8 cellular contexts compared by ENCODE assay signal in the genomic region with DNA sequence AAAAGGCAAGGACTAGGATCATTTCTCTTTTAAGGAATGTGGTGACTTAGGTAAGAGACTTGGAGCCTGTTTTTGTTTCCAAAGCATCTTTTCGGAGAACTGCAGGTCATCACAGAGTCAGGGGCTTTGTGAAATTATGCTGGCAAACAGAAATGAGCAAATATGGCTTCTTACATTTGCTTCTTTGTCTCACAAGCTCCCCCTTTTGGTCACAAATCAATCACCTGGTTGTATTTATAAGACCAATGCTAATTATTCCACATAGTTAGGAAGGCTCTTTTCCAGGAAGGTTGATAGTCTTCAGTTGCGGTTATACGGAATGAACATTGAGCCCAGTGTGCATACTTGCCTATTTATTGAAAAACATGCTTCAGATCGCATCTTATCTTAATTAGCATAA. TPM values are rescaled to one million over a fixed set of nuclear protein-coding genes. Genes with fewer than 3 reads are reported as not detected.
DNase-seq lines count a peak whose midpoint lies in the region; ATAC-seq and TF ChIP-seq lines count a peak whose summit lies in the region.

No MANE protein-coding gene starts in this region.

- H4K20me1 ChIP-seq in SU-DHL-6 (ENCODE audit: low read depth, low read length), result no peaks in the 10 kb centered on the region

- H3K27ac ChIP-seq in SU-DHL-6 (ENCODE audit: low read depth, low read length) (no peak overlapping the region), colonic mucosa (no peak overlapping the region)

- H3K4me3 ChIP-seq in SU-DHL-6 (ENCODE audit: insufficient read depth, low read length, poor library complexity, severe bottlenecking), result no peak overlapping the region
- H3K4me3 ChIP-seq in kidney epithelial cell (ENCODE audit: low read depth, low read length), result no peak overlapping the region
- no peak overlapping the region for H3K4me3 ChIP-seq in colonic mucosa

- no peaks in the 10 kb centered on the region for H3K9me2 ChIP-seq in SU-DHL-6 (replicated peaks; ENCODE audit: insufficient read depth, low read length)

- intact Hi-C loops in colonic mucosa (cut with DNase I), result no loop called here

- TF ChIP-seq CTCF in SU-DHL-6 (IDR thresholded peaks at IDR 0.05; ENCODE audit: insufficient read depth, low read length, poor library complexity, severe bottlenecking) (peak; percentile 31), kidney epithelial cell (IDR thresholded peaks at IDR 0.05; ENCODE audit: insufficient read depth, low read length, poor library complexity, severe bottlenecking) (peak; percentile 45), colonic mucosa (IDR thresholded peaks at IDR 0.05) (no peak)

- no peaks in the 10 kb centered on the region for H3K4me1 ChIP-seq in colonic mucosa

- peak; percentile 70 for DNase-seq in DMS53 treated with DMSO at 0.1 percent for 48 hours (lab: John Stamatoyannopoulos, UW; ENCODE audit: unreplicated experiment)
- peak; percentile 51 for DNase-seq in kidney epithelial cell (ENCODE audit: low read depth)
- no peak for DNase-seq in CD1c-positive myeloid dendritic cell (ENCODE audit: extremely low spot score)
- no peak for DNase-seq in NCI-H1092 (lab: John Stamatoyannopoulos, UW)
- DNase-seq in colonic mucosa, result no peak

- H3K27me3 ChIP-seq in SU-DHL-6 (ENCODE audit: low read length) (no peaks in the 10 kb centered on the region), kidney epithelial cell (ENCODE audit: control insufficient read depth, insufficient read depth, low read length) (no peaks in the 10 kb centered on the region), colonic mucosa (no peaks in the 10 kb centered on the region)

- H3K36me3 ChIP-seq in SU-DHL-6 (ENCODE audit: low read length) (no peaks in the 10 kb centered on the region), kidney epithelial cell (ENCODE audit: control insufficient read depth, insufficient read depth, low read length) (no peaks in the 10 kb centered on the region), colonic mucosa (no peaks in the 10 kb centered on the region)

- H3F3A ChIP-seq in SU-DHL-6 (ENCODE audit: insufficient read depth), result no peaks in the 10 kb centered on the region

- ATAC-seq in HG03521 (IDR thresholded peaks at IDR 0.05; ENCODE audit: unreplicated experiment) (peak; percentile 54), HG02870 (IDR thresholded peaks at IDR 0.05; ENCODE audit: unreplicated experiment) (no peak)

- no peak overlapping the region for H3K4me2 ChIP-seq in SU-DHL-6 (ENCODE audit: low read depth, low read length, poor library complexity, severe bottlenecking)

- H3K9ac ChIP-seq in SU-DHL-6 (ENCODE audit: low read length) (no peak overlapping the region), colonic mucosa (ENCODE audit: low read depth in 2 of 2, low read length in 2 of 2) (no peak overlapping the region)

- H3K9me3 ChIP-seq in SU-DHL-6 (ENCODE audit: insufficient read depth, low read length) (no peaks in the 10 kb centered on the region), colonic mucosa (no peaks in the 10 kb centered on the region)

- H2AFZ ChIP-seq in SU-DHL-6 (ENCODE audit: low read depth, low read length, severe bottlenecking), result no peak overlapping the region

- H3K79me2 ChIP-seq in SU-DHL-6 (ENCODE audit: insufficient read depth, low read length), result no peaks in the 10 kb centered on the region

RNA-seq across cellular contexts. Expression of a gene that starts 34.6 kb away (rescaled TPM):
- 0.71 and 0.82 TPM in 2 replicates for total RNA-seq in kidney epithelial cell
- total RNA-seq in colonic mucosa, result 1 to 10 TPM; 2.6 to 3.6 TPM

RNA-seq across cellular contexts. Expression of a gene that starts 36.1 kb away (rescaled TPM):
- not detected in 2 replicates for total RNA-seq in kidney epithelial cell
- not detected for total RNA-seq in colonic mucosa

Comparison
In these comparisons a context has a peak if more than half of its experiments do, and no peak if none do; other contexts are left out.
1. DNase-seq: peak in DMS53 treated with DMSO at 0.1 percent for 48 hours (single experiment) and kidney epithelial cell (single experiment); none in CD1c-positive myeloid dendritic cell (single experiment), NCI-H1092 (single experiment) and colonic mucosa (single experiment).